12 cellular contexts compared by ENCODE assay signal in the genomic region with DNA sequence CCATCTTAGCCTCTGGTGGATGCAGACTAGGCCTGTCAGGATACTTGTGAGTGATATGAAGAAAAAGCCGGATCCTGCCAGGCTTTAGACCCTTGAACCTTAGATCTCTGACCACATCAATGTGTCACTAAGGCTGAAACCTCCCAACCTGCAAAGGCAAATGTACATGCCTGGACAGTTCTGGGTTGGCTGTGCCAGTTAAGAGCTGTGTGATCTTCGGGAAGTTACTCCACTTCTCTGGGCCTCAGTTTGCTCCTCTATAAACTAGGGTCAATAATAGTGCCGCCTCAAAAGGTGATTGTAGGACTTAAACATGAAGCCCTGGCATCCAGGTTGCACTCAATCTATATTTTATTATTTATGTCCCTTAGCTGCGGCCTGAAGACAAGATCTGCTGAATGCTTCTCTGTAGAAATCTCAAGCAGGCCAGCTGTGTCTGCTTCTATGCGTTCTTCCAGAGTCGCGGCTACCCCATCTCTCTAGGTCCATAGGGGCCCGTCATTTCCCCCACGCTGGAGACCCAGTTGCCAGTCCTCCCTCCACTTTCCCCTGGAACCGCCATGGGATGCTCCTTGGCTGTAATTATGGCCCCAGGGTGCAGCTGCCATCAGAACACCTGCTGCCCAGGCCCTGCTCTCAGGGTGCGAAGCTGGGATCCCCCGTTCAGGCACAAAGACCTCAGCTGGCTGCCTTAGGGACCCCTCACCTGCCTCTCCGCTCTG.
"Had no signal": no experiment of that assay in that cellular context is flagged by ENCODE, and none has a peak within 500 bp of the region (broad histone marks: within the 10 kb centered on the region; RNA-seq: fewer than 3 reads in every experiment).

No MANE protein-coding gene starts in this region.

- H3K36me3 ChIP-seq: lower lobe of right lung, prostate gland, upper lobe of left lung had no signal

- DNase-seq: activated CD4-positive, alpha-beta T cell treated with anti-CD3 and anti-CD28 coated beads, Interleukin-2, amount 10 ng/mL, durations not matched to agents 7 days and 5 days; activated CD4-positive, CD25-positive, alpha-beta regulatory T cell; activated effector memory CD4-positive, alpha-beta T cell treated with Interleukin-2 at 50 U/mL for 16 hours; activated T-cell treated with anti-CD3 and anti-CD28 coated beads, Interleukin-2, amount 50 U/mL, for 24 hours; lower lobe of right lung; T-helper 2 cell had no signal

- H3K9me3 ChIP-seq: lower lobe of right lung, prostate gland, upper lobe of left lung had no signal

- H3K9me3 Mint-ChIP-seq: activated CD4-positive, alpha-beta T cell treated with anti-CD3 and anti-CD28 coated beads, Interleukin-2, amount 10 ng/mL, durations not matched to agents 7 days and 5 days; activated T-cell treated with anti-CD3 and anti-CD28 coated beads, Interleukin-2, amount 50 U/mL, for 24 hours; mesothelial cell of epicardium had no signal

- H3K27ac ChIP-seq: lower lobe of right lung, prostate gland, upper lobe of left lung had no signal

- H3K27ac Mint-ChIP-seq: activated CD4-positive, alpha-beta T cell treated with anti-CD3 and anti-CD28 coated beads, Interleukin-2, amount 10 ng/mL, durations not matched to agents 7 days and 5 days; activated naive CD8-positive, alpha-beta T cell; activated T-cell treated with anti-CD3 and anti-CD28 coated beads, Interleukin-2, amount 50 U/mL, for 24 hours; mesothelial cell of epicardium had no signal

- H3K27me3 Mint-ChIP-seq: activated naive CD8-positive, alpha-beta T cell had no signal

- ATAC-seq: esophagus mucosa, lower lobe of right lung had no signal

- H3K4me3 Mint-ChIP-seq: activated CD4-positive, alpha-beta T cell treated with anti-CD3 and anti-CD28 coated beads, Interleukin-2, amount 10 ng/mL, durations not matched to agents 7 days and 5 days; activated T-cell treated with anti-CD3 and anti-CD28 coated beads, Interleukin-2, amount 50 U/mL, for 24 hours; mesothelial cell of epicardium had no signal

- H3K36me3 Mint-ChIP-seq: activated naive CD8-positive, alpha-beta T cell; mesothelial cell of epicardium had no signal

- H3K4me3 ChIP-seq: lower lobe of right lung, prostate gland, upper lobe of left lung had no signal

- FAIRE-seq: TTC549 had no signal

- H3K27me3 ChIP-seq: upper lobe of left lung had no signal

- H3K4me1 ChIP-seq: lower lobe of right lung, prostate gland had no signal
